In genomic region chr1:99820546-99820945, GRCh38 we compare ENCODE assay signal across 9 cellular contexts. TPM values are rescaled to one million over a fixed set of nuclear protein-coding genes. Genes with fewer than 3 reads are reported as not detected.
DNase-seq lines count a peak whose midpoint lies in the region; ATAC-seq and TF ChIP-seq lines count a peak whose summit lies in the region.
"Had no signal": no experiment of that assay in that cellular context is flagged by ENCODE, and none has a peak within 500 bp of the region (broad histone marks: within the 10 kb centered on the region; RNA-seq: fewer than 3 reads in every experiment).

No MANE protein-coding gene starts in this region.

- TF ChIP-seq CTCF in CD14-positive monocyte (IDR thresholded peaks at IDR 0.05) (no peak), body of pancreas (IDR thresholded peaks at IDR 0.05) (no peak)

- no peaks in the 10 kb centered on the region for H3K9me3 Mint-ChIP-seq in stimulated activated naive CD8-positive, alpha-beta T cell treated with anti-CD3 and anti-CD28 coated beads, Interleukin-15, Interleukin-2, amounts not matched to agents 100 ng/mL and 50 ng/mL, for 24 hours
- peaks cover 0 to 6% (median 2%) of the 10 kb centered on the region in 7 donors for H3K9me3 Mint-ChIP-seq in CD14-positive monocyte

- H3K9me3 ChIP-seq in T-helper 17 cell (ENCODE audit: control insufficient read depth, low read length, poor library complexity, severe bottlenecking) (no peaks in the 10 kb centered on the region), body of pancreas (no peaks in the 10 kb centered on the region)

- no peak for TF ChIP-seq POLR2A in body of pancreas (IDR thresholded peaks at IDR 0.05)

- ATAC-seq in HG02852 (IDR thresholded peaks at IDR 0.05; ENCODE audit: unreplicated experiment) = peak; percentile 96
- peak; percentile 97 for ATAC-seq in T-helper 17 cell
- no peak for ATAC-seq in body of pancreas

- peak overlapping the region; percentile 87 for H3K27ac Mint-ChIP-seq in T-helper 17 cell
- H3K27ac Mint-ChIP-seq in stimulated activated naive CD8-positive, alpha-beta T cell treated with anti-CD3 and anti-CD28 coated beads, Interleukin-15, Interleukin-2, amounts not matched to agents 100 ng/mL and 50 ng/mL, for 24 hours = no peak overlapping the region
- peak overlapping the region in 2 of 7 donors; percentile 18 to 42 for H3K27ac Mint-ChIP-seq in CD14-positive monocyte
- H3K27ac Mint-ChIP-seq: endodermal cell had no signal

- intact Hi-C loops in CD14-positive monocyte (cut with micrococcal nuclease) = no loop called here
- intact Hi-C loops in body of pancreas (cut with DNase I) = no loop called here

- no peak overlapping the region for H3K27ac ChIP-seq in body of pancreas

- peak overlapping the region; percentile 41 for H3K4me3 Mint-ChIP-seq in T-helper 17 cell
- H3K4me3 Mint-ChIP-seq in stimulated activated naive CD8-positive, alpha-beta T cell treated with anti-CD3 and anti-CD28 coated beads, Interleukin-15, Interleukin-2, amounts not matched to agents 100 ng/mL and 50 ng/mL, for 24 hours = peak overlapping the region; percentile 3
- H3K4me3 Mint-ChIP-seq in CD14-positive monocyte = no peak overlapping the region
- H3K4me3 Mint-ChIP-seq: endodermal cell had no signal

- no peak overlapping the region for H3K4me3 ChIP-seq in body of pancreas

- no peaks in the 10 kb centered on the region for H3K27me3 ChIP-seq in body of pancreas

- H3K36me3 ChIP-seq in body of pancreas (replicated peaks in 1 of 2; ENCODE audit: insufficient read depth in 1 of 2, low read depth in 2 of 2) = no peaks in the 10 kb centered on the region

- peak; percentile 53 for DNase-seq in stimulated activated CD4-positive, alpha-beta T cell treated with anti-CD3 and anti-CD28 coated beads, Interleukin-1b, Interleukin-23, amount 100 ng/mL, for 48 hours
- DNase-seq in stimulated activated CD4-positive, alpha-beta T cell treated with anti-CD3 and anti-CD28 coated beads, Interleukin-4, amount 100 ng/mL, for 4 hours = no peak
- peak in 1 of 3 donors; percentile 10 for DNase-seq in T-helper 17 cell
- DNase-seq in CD14-positive monocyte (ENCODE audit: low spot score) = no peak
- DNase-seq in activated gamma-delta T cell treated with Interleukin-2 at 50 U/mL for 16 hours = no peak
- no peak for DNase-seq in body of pancreas
- DNase-seq: endodermal cell had no signal

- no peaks in the 10 kb centered on the region for H3K4me1 ChIP-seq in body of pancreas

- H3K27me3 Mint-ChIP-seq in T-helper 17 cell = no peaks in the 10 kb centered on the region
- H3K27me3 Mint-ChIP-seq in stimulated activated naive CD8-positive, alpha-beta T cell treated with anti-CD3 and anti-CD28 coated beads, Interleukin-15, Interleukin-2, amounts not matched to agents 100 ng/mL and 50 ng/mL, for 24 hours = peaks cover 4% of the 10 kb centered on the region
- no peaks in the 10 kb centered on the region for H3K27me3 Mint-ChIP-seq in CD14-positive monocyte (ENCODE audit: low read depth in 3 of 3)

- H3K36me3 Mint-ChIP-seq in T-helper 17 cell (ENCODE audit: low read depth) (no peaks in the 10 kb centered on the region), CD14-positive monocyte (no peaks in the 10 kb centered on the region)
- H3K36me3 Mint-ChIP-seq in stimulated activated naive CD8-positive, alpha-beta T cell treated with anti-CD3 and anti-CD28 coated beads, Interleukin-15, Interleukin-2, amounts not matched to agents 100 ng/mL and 50 ng/mL, for 24 hours (ENCODE audit: low read depth) = no peaks in the 10 kb centered on the region

- peaks cover 14% of the 10 kb centered on the region for H3K4me1 Mint-ChIP-seq in T-helper 17 cell
- peaks cover 12% of the 10 kb centered on the region for H3K4me1 Mint-ChIP-seq in stimulated activated naive CD8-positive, alpha-beta T cell treated with anti-CD3 and anti-CD28 coated beads, Interleukin-15, Interleukin-2, amounts not matched to agents 100 ng/mL and 50 ng/mL, for 24 hours (ENCODE audit: low read depth)
- peaks cover 8% of the 10 kb centered on the region for H3K4me1 Mint-ChIP-seq in CD14-positive monocyte

- WGBS in body of pancreas, 2 donors = 32 to 43% methylated on average over 4 of the region's 4 CpGs

RNA-seq across cellular contexts. Expression of gene AGL, which starts 29.6 kb away (rescaled TPM):
- total RNA-seq in T-helper 17 cell (10 to 100 TPM; 10.5 to 12.2 TPM), body of pancreas (10 to 100 TPM in 1 of 2 donors, 1 to 10 TPM in 1; 6.3 to 10.4 TPM)
- 1 to 10 TPM; 1.2 to 3.9 TPM for polyA plus RNA-seq in CD14-positive monocyte

RNA-seq across cellular contexts. Expression of gene FRRS1, which starts 54.1 kb away (rescaled TPM):
- total RNA-seq in T-helper 17 cell (under 1 TPM; 0.31 to 0.65 TPM), body of pancreas (1 to 10 TPM; 2.0 to 2.3 TPM)
- polyA plus RNA-seq in CD14-positive monocyte = 1 to 10 TPM in 1 of 2 donors, under 1 TPM in 1; 0.61 to 2.1 TPM

Comparison
In these comparisons a context has a peak if more than half of its experiments do, and no peak if none do; other contexts are left out.
1. H3K4me3 Mint-ChIP-seq: peak in T-helper 17 cell (single experiment) and stimulated activated naive CD8-positive, alpha-beta T cell treated with anti-CD3 and anti-CD28 coated beads, Interleukin-15, Interleukin-2, amounts not matched to agents 100 ng/mL and 50 ng/mL, for 24 hours (single experiment); none in CD14-positive monocyte (0 of 2).